Comparison of ENCODE assay signal across 8 cellular contexts in genomic region chr7:35975851-35976454, GRCh38.
DNase-seq lines count a peak whose midpoint lies in the region; ATAC-seq and TF ChIP-seq lines count a peak whose summit lies in the region.

No MANE protein-coding gene starts in this region.

- no peak for TF ChIP-seq EP300 in sigmoid colon (IDR thresholded peaks at IDR 0.05)

- no peak overlapping the region for H3K4me2 ChIP-seq in PC-3 (ENCODE audit: low read length)

- no TSS peak for BruUV-seq in PC-3 (replicated peaks; lab: Mats Ljungman, UMichigan)

- H3F3A ChIP-seq in PC-3 (ENCODE audit: low read length, unreplicated experiment): no peaks in the 10 kb centered on the region

- H3K27me3 ChIP-seq in PC-3 (ENCODE audit: low read length): no peaks in the 10 kb centered on the region
- H3K27me3 ChIP-seq in right cardiac atrium (ENCODE audit: control insufficient read depth, insufficient read depth): no peaks in the 10 kb centered on the region
- H3K27me3 ChIP-seq in sigmoid colon: peaks cover 0 to 14% (median 0%) of the 10 kb centered on the region in 3 donors

- no peaks in the 10 kb centered on the region for H3K4me1 ChIP-seq in PC-3 (ENCODE audit: insufficient read depth, low read length)
- no peaks in the 10 kb centered on the region for H3K4me1 ChIP-seq in right cardiac atrium (ENCODE audit: control insufficient read depth, insufficient read depth, low read length)
- H3K4me1 ChIP-seq in sigmoid colon: peaks cover 0 to 6% (median 0%) of the 10 kb centered on the region in 4 donors

- ATAC-seq in PC-3 (peak; percentile 98), right cardiac atrium (peak; percentile 73 to 76), GM21367 (IDR thresholded peaks at IDR 0.05; ENCODE audit: unreplicated experiment) (no peak)

- H3K36me3 ChIP-seq in PC-3 (ENCODE audit: low read depth, low read length) (no peaks in the 10 kb centered on the region), sigmoid colon (no peaks in the 10 kb centered on the region)

- TF ChIP-seq CTCF in PC-3 (conservative IDR thresholded peaks at IDR 0.05; ENCODE audit: low read depth, low read length) (peak; percentile 80), sigmoid colon (IDR thresholded peaks at IDR 0.05) (peak; percentile 27 to 84 (median 68))

- no peaks in the 10 kb centered on the region for H3K79me2 ChIP-seq in PC-3 (ENCODE audit: low read length)

- no peak overlapping the region for H3K4me3 ChIP-seq in PC-3 (ENCODE audit: low read length)
- H3K4me3 ChIP-seq in right cardiac atrium (ENCODE audit: low read length): no peak overlapping the region
- H3K4me3 ChIP-seq in sigmoid colon: no peak overlapping the region

- H2AFZ ChIP-seq in PC-3 (ENCODE audit: low read length): no peak overlapping the region

- no peaks in the 10 kb centered on the region for H4K20me1 ChIP-seq in PC-3 (ENCODE audit: low read length)

- WGBS in right cardiac atrium: 0% methylated on average over 1 of the region's 1 CpG
- WGBS in sigmoid colon, 2 donors: 6 to 7% methylated on average over 1 of the region's 1 CpG

- no peaks in the 10 kb centered on the region for H3K9me3 ChIP-seq in PC-3 (ENCODE audit: low read length)
- no peaks in the 10 kb centered on the region for H3K9me3 ChIP-seq in right cardiac atrium (ENCODE audit: control insufficient read depth, low read length)
- no peaks in the 10 kb centered on the region for H3K9me3 ChIP-seq in sigmoid colon

- DNase-seq in DMS 273 (lab: John Stamatoyannopoulos, UW; ENCODE audit: unreplicated experiment): peak; percentile 93
- peak; percentile 13 for DNase-seq in GM19240 (ENCODE audit: insufficient read length, low spot score)
- DNase-seq in Kasumi-1 (lab: John Stamatoyannopoulos, UW): peak; percentile 83 to 94
- peak; percentile 84 for DNase-seq in PC-3
- peak; percentile 77 for DNase-seq in amniotic epithelial cell (ENCODE audit: low read depth)
- DNase-seq in right cardiac atrium: no peak
- DNase-seq in sigmoid colon: no peak

- POLR2A ChIA-PET in PC-3 (lab: Charles Lee; ENCODE audit: unreplicated experiment): no interaction called here

- H3K9me2 ChIP-seq in PC-3 (replicated peaks; ENCODE audit: low read length): no peaks in the 10 kb centered on the region

- no peak overlapping the region for H3K9ac ChIP-seq in PC-3 (ENCODE audit: low read length)

- intact Hi-C loops in PC-3 (cut with micrococcal nuclease) (loop anchor here (1.0 to 5.0 kb wide), 2 partner anchors 59 to 269 kb away; no protein-coding TSS in a partner anchor), right cardiac atrium (cut with DNase I) (loop anchor here in 2 of 4 donors (5.0 to 10.0 kb wide), 2 partner anchors 59 to 61 kb away; no protein-coding TSS in a partner anchor), sigmoid colon (cut with DNase I) (loop anchor here (1.0 to 5.0 kb wide), 2 partner anchors 59 to 269 kb away; no protein-coding TSS in a partner anchor)

- CTCF ChIA-PET in PC-3 (lab: Charles Lee): interaction anchor here (0.6 to 1.4 kb wide), 4 partner anchors 9 to 270 kb away, joined by 3 to 14 read pairs (median 4); no protein-coding TSS in a partner anchor

- H3K27ac ChIP-seq in PC-3 (ENCODE audit: low read length): no peak overlapping the region
- no peak overlapping the region for H3K27ac ChIP-seq in right cardiac atrium (ENCODE audit: low read length)
- no peak overlapping the region for H3K27ac ChIP-seq in sigmoid colon

- TF ChIP-seq POLR2A in sigmoid colon (IDR thresholded peaks at IDR 0.05): no peak

Comparison
In these comparisons a context has a peak if more than half of its experiments do, and no peak if none do; other contexts are left out.
1. DNase-seq: peak in DMS 273 (single experiment), GM19240 (single experiment), Kasumi-1 (2 of 2), PC-3 (single experiment) and amniotic epithelial cell (single experiment); none in right cardiac atrium (0 of 3) and sigmoid colon (single experiment).